In genomic region chr14:37585101-37585479, GRCh38 we compare ENCODE assay signal across 14 cellular contexts. TPM values are rescaled to one million over a fixed set of nuclear protein-coding genes. Genes with fewer than 3 reads are reported as not detected.
A peak's percentile ranks its signal among the peaks of the same experiment; 100 is the strongest.
DNase-seq lines count a peak whose midpoint lies in the region; ATAC-seq and TF ChIP-seq lines count a peak whose summit lies in the region.
"Had no signal": no experiment of that assay in that cellular context is flagged by ENCODE, and none has a peak within 500 bp of the region (broad histone marks: within the 10 kb centered on the region; RNA-seq: fewer than 3 reads in every experiment).

No MANE protein-coding gene starts in this region.

- WGBS in mesenchymal stem cell = 2% methylated on average over 22 of the region's 22 CpGs

- H2BK15ac ChIP-seq in mesenchymal stem cell (ENCODE audit: low read depth, poor library complexity, severe bottlenecking) = no peak overlapping the region

- no peak overlapping the region for H3K9ac ChIP-seq in mesenchymal stem cell (ENCODE audit: low read length)

- H3K27me3 Mint-ChIP-seq in activated CD4-positive, alpha-beta memory T cell treated with anti-CD3 and anti-CD28 coated beads for 36 hours = peaks cover 52% of the 10 kb centered on the region
- H3K27me3 Mint-ChIP-seq in activated CD4-positive, alpha-beta memory T cell treated with anti-CD3 and anti-CD28 coated beads, Interleukin-2, amount 10 ng/mL, durations not matched to agents 7 days and 5 days = peaks cover 47% of the 10 kb centered on the region
- peaks cover 100% of the 10 kb centered on the region for H3K27me3 Mint-ChIP-seq in WTC11 (ENCODE audit: low read depth)

- H3K79me1 ChIP-seq in mesenchymal stem cell (replicated peaks; ENCODE audit: low read length, poor library complexity, severe bottlenecking) = no peaks in the 10 kb centered on the region

- H2BK120ac ChIP-seq in mesenchymal stem cell (ENCODE audit: low read depth, low read length) = no peak overlapping the region

- no peak overlapping the region for H4K91ac ChIP-seq in mesenchymal stem cell (ENCODE audit: low read length)

- H2BK12ac ChIP-seq in mesenchymal stem cell (ENCODE audit: low read length in 2 of 2) = no peak overlapping the region

- CTCF ChIA-PET in activated CD4-positive, alpha-beta memory T cell treated with anti-CD3 and anti-CD28 coated beads for 36 hours (lab: Charles Lee) = no interaction called here
- CTCF ChIA-PET in activated CD4-positive, alpha-beta memory T cell treated with anti-CD3 and anti-CD28 coated beads, Interleukin-2, amount 10 ng/mL, durations not matched to agents 7 days and 5 days (lab: Charles Lee) = no interaction called here
- CTCF ChIA-PET in WTC11 (lab: Charles Lee) = interaction anchor here (0.6 to 2.3 kb wide), 8 partner anchors 8 to 1060 kb away, joined by 3 to 12 read pairs (median 4); partner anchors contain the start of genes FOXA1 and TTC6

- no peak overlapping the region for H4K8ac ChIP-seq in mesenchymal stem cell (ENCODE audit: low read length)

- peaks cover 0 to 3% of the 10 kb centered on the region in 2 experiments for H3K36me3 ChIP-seq in mesenchymal stem cell (ENCODE audit: control insufficient read depth in 1 of 2, insufficient read depth in 2 of 2, low read depth in 1 of 2, low read length in 2 of 2)
- H3K36me3 ChIP-seq in vagina = no peaks in the 10 kb centered on the region
- no peaks in the 10 kb centered on the region for H3K36me3 ChIP-seq in effector memory CD4-positive, alpha-beta T cell (ENCODE audit: control insufficient read depth, insufficient read depth, low read length)

- H3K36me3 Mint-ChIP-seq in activated CD4-positive, alpha-beta memory T cell treated with anti-CD3 and anti-CD28 coated beads for 36 hours = peaks cover 5% of the 10 kb centered on the region
- H3K36me3 Mint-ChIP-seq in activated CD4-positive, alpha-beta memory T cell treated with anti-CD3 and anti-CD28 coated beads, Interleukin-2, amount 10 ng/mL, durations not matched to agents 7 days and 5 days (ENCODE audit: low read depth) = peaks cover 3% of the 10 kb centered on the region
- no peaks in the 10 kb centered on the region for H3K36me3 Mint-ChIP-seq in WTC11

- TF ChIP-seq POLR2A in vagina (IDR thresholded peaks at IDR 0.05) = no peak

- H3K9me3 Mint-ChIP-seq in activated CD4-positive, alpha-beta memory T cell treated with anti-CD3 and anti-CD28 coated beads for 36 hours = peaks cover under 1% of the 10 kb centered on the region
- no peaks in the 10 kb centered on the region for H3K9me3 Mint-ChIP-seq in activated CD4-positive, alpha-beta memory T cell treated with anti-CD3 and anti-CD28 coated beads, Interleukin-2, amount 10 ng/mL, durations not matched to agents 7 days and 5 days
- no peaks in the 10 kb centered on the region for H3K9me3 Mint-ChIP-seq in WTC11

- peak overlapping the region; percentile 60 to 92 for H3K23ac ChIP-seq in mesenchymal stem cell (ENCODE audit: low read length in 2 of 2)

- H3K4me1 Mint-ChIP-seq in activated CD4-positive, alpha-beta memory T cell treated with anti-CD3 and anti-CD28 coated beads for 36 hours (ENCODE audit: low read depth) = no peaks in the 10 kb centered on the region
- no peaks in the 10 kb centered on the region for H3K4me1 Mint-ChIP-seq in activated CD4-positive, alpha-beta memory T cell treated with anti-CD3 and anti-CD28 coated beads, Interleukin-2, amount 10 ng/mL, durations not matched to agents 7 days and 5 days
- H3K4me1 Mint-ChIP-seq in WTC11 = peaks cover 41% of the 10 kb centered on the region
- H3K4me1 Mint-ChIP-seq: activated CD4-positive, alpha-beta T cell treated with anti-CD3 and anti-CD28 coated beads, Interleukin-2, amount 10 ng/mL, durations not matched to agents 24 days and 14 days; central memory CD8-positive, alpha-beta T cell had no signal

- intact Hi-C loops in activated CD4-positive, alpha-beta memory T cell treated with anti-CD3 and anti-CD28 coated beads for 36 hours (cut with micrococcal nuclease) = loop anchor here (1.0 kb wide), 1 partner anchor 11 kb away; no protein-coding TSS in a partner anchor
- intact Hi-C loops in vagina (cut with DNase I) = no loop called here

- H3K4me2 ChIP-seq in mesenchymal stem cell (ENCODE audit: low read length, poor library complexity, severe bottlenecking) = peak overlapping the region; percentile 33

- H3K9me3 ChIP-seq in mesenchymal stem cell (ENCODE audit: control insufficient read depth, low read length) (no peaks in the 10 kb centered on the region), vagina (no peaks in the 10 kb centered on the region)
- H3K9me3 ChIP-seq in effector memory CD4-positive, alpha-beta T cell (ENCODE audit: control insufficient read depth, low read length) = no peaks in the 10 kb centered on the region

- H3K4me3 Mint-ChIP-seq in activated CD4-positive, alpha-beta memory T cell treated with anti-CD3 and anti-CD28 coated beads for 36 hours = no peak overlapping the region
- H3K4me3 Mint-ChIP-seq in activated CD4-positive, alpha-beta memory T cell treated with anti-CD3 and anti-CD28 coated beads, Interleukin-2, amount 10 ng/mL, durations not matched to agents 7 days and 5 days = no peak overlapping the region
- H3K4me3 Mint-ChIP-seq in WTC11 = peak overlapping the region; percentile 41
- H3K4me3 Mint-ChIP-seq: activated CD4-positive, alpha-beta T cell treated with anti-CD3 and anti-CD28 coated beads, Interleukin-2, amount 10 ng/mL, durations not matched to agents 24 days and 14 days; central memory CD8-positive, alpha-beta T cell had no signal

- TF ChIP-seq CTCF in WTC11 (IDR thresholded peaks at IDR 0.05) (no peak), vagina (IDR thresholded peaks at IDR 0.05) (no peak)

- no peak overlapping the region for H3K4ac ChIP-seq in mesenchymal stem cell (ENCODE audit: low read depth in 1 of 2, low read length in 2 of 2)

- ATAC-seq in WTC11 = peak; percentile 4
- ATAC-seq: left cardiac atrium had no signal

- H3K4me1 ChIP-seq in mesenchymal stem cell (ENCODE audit: control insufficient read depth, insufficient read depth, low read depth, low read length) (peaks cover 29% of the 10 kb centered on the region), vagina (peaks cover 29% of the 10 kb centered on the region)
- no peaks in the 10 kb centered on the region for H3K4me1 ChIP-seq in effector memory CD4-positive, alpha-beta T cell (ENCODE audit: control insufficient read depth, insufficient read depth, low read length, poor library complexity, severe bottlenecking)

- H3K27me3 ChIP-seq in mesenchymal stem cell (ENCODE audit: control insufficient read depth in 1 of 2, insufficient read depth in 1 of 2, low read length in 2 of 2) = peaks cover 60 to 86% of the 10 kb centered on the region in 2 experiments
- H3K27me3 ChIP-seq in vagina = peaks cover 21% of the 10 kb centered on the region
- H3K27me3 ChIP-seq in effector memory CD4-positive, alpha-beta T cell (replicated peaks; ENCODE audit: control insufficient read depth, insufficient read depth, low read length, poor library complexity, severe bottlenecking) = peaks cover 31% of the 10 kb centered on the region

- H3K4me3 ChIP-seq in mesenchymal stem cell (ENCODE audit: insufficient read depth in 1 of 2, low read depth in 1 of 2, low read length in 2 of 2) = no peak overlapping the region
- H3K4me3 ChIP-seq in vagina = peak overlapping the region; percentile 22 to 40
- H3K4me3 ChIP-seq in effector memory CD4-positive, alpha-beta T cell (ENCODE audit: insufficient read depth, low read depth, low read length, poor library complexity, severe bottlenecking) = no peak overlapping the region

- no peak overlapping the region for H2BK5ac ChIP-seq in mesenchymal stem cell (ENCODE audit: low read depth, low read length, poor library complexity, severe bottlenecking)

- H2AFZ ChIP-seq in mesenchymal stem cell (ENCODE audit: low read depth, low read length) = no peak overlapping the region

- DNase-seq in activated CD4-positive, alpha-beta memory T cell treated with anti-CD3 and anti-CD28 coated beads for 36 hours = no peak
- DNase-seq in activated CD4-positive, alpha-beta memory T cell treated with anti-CD3 and anti-CD28 coated beads, Interleukin-2, amount 10 ng/mL, durations not matched to agents 7 days and 5 days = no peak
- DNase-seq in WTC11 (ENCODE audit: low spot score) (peak; percentile 45), mesenchymal stem cell (no peak), vagina (ENCODE audit: extremely low spot score in 2 of 2) (no peak), T-helper 1 cell (no peak)
- DNase-seq in effector memory CD4-positive, alpha-beta T cell = no peak
- no peak for DNase-seq in stimulated activated naive CD4-positive, alpha-beta T cell (lab: John Stamatoyannopoulos, UW)
- DNase-seq: ACHN; activated CD4-positive, alpha-beta T cell treated with anti-CD3 and anti-CD28 coated beads, Interleukin-2, amount 10 ng/mL, durations not matched to agents 24 days and 14 days; foreskin melanocyte; left cardiac atrium; substantia nigra had no signal

- H3K14ac ChIP-seq in mesenchymal stem cell (ENCODE audit: low read length in 2 of 2) = no peak overlapping the region

- POLR2A ChIA-PET in activated CD4-positive, alpha-beta memory T cell treated with anti-CD3 and anti-CD28 coated beads for 36 hours (lab: Charles Lee) = no interaction called here
- POLR2A ChIA-PET in activated CD4-positive, alpha-beta memory T cell treated with anti-CD3 and anti-CD28 coated beads, Interleukin-2, amount 10 ng/mL, durations not matched to agents 7 days and 5 days (lab: Charles Lee) = no interaction called here
- POLR2A ChIA-PET in WTC11 (lab: Charles Lee) = no interaction called here

- H3K27ac ChIP-seq in mesenchymal stem cell (ENCODE audit: low read length, poor library complexity, severe bottlenecking) (no peak overlapping the region), vagina (peak overlapping the region; percentile 49)
- H3K27ac ChIP-seq in effector memory CD4-positive, alpha-beta T cell (ENCODE audit: insufficient read depth, low read length, poor library complexity, severe bottlenecking) = no peak overlapping the region

- peak overlapping the region; percentile 33 for H3K27ac Mint-ChIP-seq in activated CD4-positive, alpha-beta memory T cell treated with anti-CD3 and anti-CD28 coated beads for 36 hours
- no peak overlapping the region for H3K27ac Mint-ChIP-seq in activated CD4-positive, alpha-beta memory T cell treated with anti-CD3 and anti-CD28 coated beads, Interleukin-2, amount 10 ng/mL, durations not matched to agents 7 days and 5 days
- no peak overlapping the region for H3K27ac Mint-ChIP-seq in WTC11
- H3K27ac Mint-ChIP-seq: activated CD4-positive, alpha-beta T cell treated with anti-CD3 and anti-CD28 coated beads, Interleukin-2, amount 10 ng/mL, durations not matched to agents 24 days and 14 days had no signal

- no peak overlapping the region for H2AK5ac ChIP-seq in mesenchymal stem cell (ENCODE audit: low read length, severe bottlenecking)

- H3K18ac ChIP-seq in mesenchymal stem cell (ENCODE audit: low read depth in 1 of 2, low read length in 2 of 2) = peak overlapping the region in 1 of 2 experiments; percentile 11

RNA-seq across cellular contexts. Expression of gene FOXA1, which starts 10.0 kb away (rescaled TPM):
- total RNA-seq in activated CD4-positive, alpha-beta memory T cell treated with anti-CD3 and anti-CD28 coated beads for 36 hours = under 1 TPM; 0.12 to 0.19 TPM
- total RNA-seq in activated CD4-positive, alpha-beta memory T cell treated with anti-CD3 and anti-CD28 coated beads, Interleukin-2, amount 10 ng/mL, durations not matched to agents 7 days and 5 days = not detected
- 0.21 to 0.34 TPM (median 0.28 TPM) in 3 replicates for total RNA-seq in WTC11 (2021)
- not detected for polyA plus RNA-seq in mesenchymal stem cell (2013, experiment 1 of 2)
- not detected for polyA plus RNA-seq in mesenchymal stem cell (2013, experiment 2 of 2)
- 11.5 TPM for total RNA-seq in vagina
- total RNA-seq: activated CD4-positive, alpha-beta T cell treated with anti-CD3 and anti-CD28 coated beads, Interleukin-2, amount 10 ng/mL, durations not matched to agents 24 days and 14 days; left cardiac atrium had no signal

RNA-seq across cellular contexts. Expression of gene TTC6, which starts 10.3 kb away (rescaled TPM):
- not detected for total RNA-seq in activated CD4-positive, alpha-beta memory T cell treated with anti-CD3 and anti-CD28 coated beads for 36 hours
- total RNA-seq in activated CD4-positive, alpha-beta memory T cell treated with anti-CD3 and anti-CD28 coated beads, Interleukin-2, amount 10 ng/mL, durations not matched to agents 7 days and 5 days = not detected
- total RNA-seq in WTC11 (2021) (0.09 to 0.11 TPM in 2 of 3 replicates, not detected in the other), vagina (4.4 TPM)
- polyA plus RNA-seq in mesenchymal stem cell (2013, experiment 1 of 2) = 0.04 TPM
- 0.03 TPM for polyA plus RNA-seq in mesenchymal stem cell (2013, experiment 2 of 2)
- total RNA-seq: activated CD4-positive, alpha-beta T cell treated with anti-CD3 and anti-CD28 coated beads, Interleukin-2, amount 10 ng/mL, durations not matched to agents 24 days and 14 days; left cardiac atrium had no signal

Comparison
In these comparisons a context has a peak if more than half of its experiments do, and no peak if none do; other contexts are left out.
1. H3K4me3 ChIP-seq: peak in vagina (2 of 2); none in mesenchymal stem cell (0 of 2) and effector memory CD4-positive, alpha-beta T cell (single experiment).